20 cellular contexts compared by ENCODE assay signal in the genomic region with DNA sequence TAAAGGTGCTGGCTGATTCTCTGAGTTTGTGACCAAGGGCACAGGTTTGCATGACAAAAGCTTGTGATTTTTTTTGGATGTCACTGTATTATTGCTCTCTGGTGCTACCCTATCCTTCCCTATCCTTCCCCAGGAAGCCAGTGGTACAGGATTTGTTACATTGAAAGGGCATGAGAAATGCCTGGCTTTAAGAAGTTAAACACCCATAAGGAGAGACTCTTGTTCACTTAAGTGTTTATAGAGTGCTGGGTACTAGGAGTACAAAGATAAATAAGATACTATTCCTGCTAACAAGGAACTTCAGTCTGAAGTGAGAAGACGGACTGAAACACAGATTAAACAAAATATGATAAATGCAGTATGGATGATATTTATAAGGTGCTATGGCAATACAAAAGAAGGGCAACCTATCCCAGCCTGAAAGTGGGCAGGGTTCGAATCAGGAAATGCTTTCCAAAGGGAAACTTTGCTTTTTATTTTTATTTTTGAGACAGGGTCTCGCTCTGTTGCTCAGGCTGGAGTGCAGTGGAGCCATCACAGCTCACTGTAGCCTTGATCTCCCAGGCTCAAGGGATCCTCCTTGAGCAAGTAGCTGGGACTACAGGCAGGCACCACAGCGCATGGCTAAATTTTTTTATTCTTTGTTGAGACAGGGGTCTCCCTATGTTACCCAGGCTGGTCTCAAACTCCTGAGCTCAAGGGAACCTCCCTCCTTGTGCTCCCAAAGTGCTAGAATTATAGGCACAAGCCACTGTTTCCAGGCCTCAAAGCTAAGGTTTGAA. TPM values are rescaled to one million over a fixed set of nuclear protein-coding genes. Genes with fewer than 3 reads are reported as not detected.
DNase-seq lines count a peak whose midpoint lies in the region; ATAC-seq and TF ChIP-seq lines count a peak whose summit lies in the region.
"Had no signal": no experiment of that assay in that cellular context is flagged by ENCODE, and none has a peak within 500 bp of the region (broad histone marks: within the 10 kb centered on the region; RNA-seq: fewer than 3 reads in every experiment).

No MANE protein-coding gene starts in this region.

- TF ChIP-seq POLR2A in transverse colon (IDR thresholded peaks at IDR 0.05) (no peak), tibial nerve (IDR thresholded peaks at IDR 0.05) (no peak)

- H3K27ac ChIP-seq in H9 (ENCODE audit: insufficient read length, low read depth, low read length) (no peak overlapping the region), endodermal cell (ENCODE audit: low read depth, low read length) (no peak overlapping the region), lower lobe of right lung (no peak overlapping the region), transverse colon (no peak overlapping the region), tibial nerve (no peak overlapping the region)
- H3K27ac ChIP-seq: BLaER1 had no signal

- H3K27ac Mint-ChIP-seq in H9 (no peak overlapping the region), endodermal cell (no peak overlapping the region)
- H3K27ac Mint-ChIP-seq: CD14-positive monocyte; CD4-positive, alpha-beta memory T cell had no signal

- H4K5ac ChIP-seq in H9 (ENCODE audit: insufficient read length, low read depth, low read length), result no peak overlapping the region

- no peaks in the 10 kb centered on the region for H3K79me1 ChIP-seq in H9 (ENCODE audit: insufficient read depth, low read depth, low read length, poor library complexity, severe bottlenecking)

- H3K23ac ChIP-seq in H9 (ENCODE audit: insufficient read length, low read depth, low read length), result no peak overlapping the region

- H4K8ac ChIP-seq in H9 (replicated peaks; ENCODE audit: insufficient read length, low read depth, low read length), result no peak overlapping the region

- H2BK120ac ChIP-seq in H9 (ENCODE audit: low read depth, low read length, poor library complexity, severe bottlenecking), result no peak overlapping the region

- H3K9ac ChIP-seq in H9 (ENCODE audit: extremely low read depth, insufficient read length, low read length) (no peak overlapping the region), endodermal cell (ENCODE audit: extremely low read depth, low read length, poor library complexity, severe bottlenecking) (no peak overlapping the region)
- H3K9ac ChIP-seq: BLaER1 had no signal

- H3K4me1 ChIP-seq in H9 (ENCODE audit: insufficient read depth, low read length), result no peaks in the 10 kb centered on the region
- H3K4me1 ChIP-seq in endodermal cell (ENCODE audit: control insufficient read depth, insufficient read depth, low read length), result no peaks in the 10 kb centered on the region
- H3K4me1 ChIP-seq in lower lobe of right lung, result no peaks in the 10 kb centered on the region
- H3K4me1 ChIP-seq in transverse colon, result no peaks in the 10 kb centered on the region
- H3K4me1 ChIP-seq in tibial nerve, result no peaks in the 10 kb centered on the region

- H3K36me3 ChIP-seq in endodermal cell (ENCODE audit: control insufficient read depth, insufficient read depth, low read length) (no peaks in the 10 kb centered on the region), lower lobe of right lung (no peaks in the 10 kb centered on the region), transverse colon (no peaks in the 10 kb centered on the region), tibial nerve (no peaks in the 10 kb centered on the region)
- H3K36me3 ChIP-seq: BLaER1 had no signal

- no peaks in the 10 kb centered on the region for H3K9me3 ChIP-seq in H9 (ENCODE audit: control insufficient read depth, low read depth, low read length)
- H3K9me3 ChIP-seq in endodermal cell (ENCODE audit: control insufficient read depth, low read length), result no peaks in the 10 kb centered on the region
- no peaks in the 10 kb centered on the region for H3K9me3 ChIP-seq in lower lobe of right lung
- no peaks in the 10 kb centered on the region for H3K9me3 ChIP-seq in transverse colon
- no peaks in the 10 kb centered on the region for H3K9me3 ChIP-seq in tibial nerve
- H3K9me3 ChIP-seq: BLaER1 had no signal

- no peaks in the 10 kb centered on the region for H3K27me3 ChIP-seq in H9 (ENCODE audit: insufficient read depth, low read length)
- peaks cover 13% of the 10 kb centered on the region for H3K27me3 ChIP-seq in endodermal cell (ENCODE audit: control insufficient read depth, insufficient read depth, low read length, poor library complexity, severe bottlenecking)
- H3K27me3 ChIP-seq in lower lobe of right lung (ENCODE audit: low read depth), result no peaks in the 10 kb centered on the region
- peaks cover 3% of the 10 kb centered on the region for H3K27me3 ChIP-seq in transverse colon
- H3K27me3 ChIP-seq in tibial nerve, result no peaks in the 10 kb centered on the region
- H3K27me3 ChIP-seq: BLaER1 had no signal

- TF ChIP-seq CTCF in H9 (conservative IDR thresholded peaks at IDR 0.05), result peak; percentile 25; the same call in 2 of the 3 replicates
- TF ChIP-seq CTCF in endodermal cell (conservative IDR thresholded peaks at IDR 0.05), result peak; percentile 52
- no peak for TF ChIP-seq CTCF in lower lobe of right lung (IDR thresholded peaks at IDR 0.05)
- no peak for TF ChIP-seq CTCF in transverse colon (IDR thresholded peaks at IDR 0.05)
- no peak for TF ChIP-seq CTCF in tibial nerve (IDR thresholded peaks at IDR 0.05)

- no peak overlapping the region for H3K18ac ChIP-seq in H9 (ENCODE audit: insufficient read length, low read depth, low read length)

- TF ChIP-seq EP300 in transverse colon (IDR thresholded peaks at IDR 0.05; ENCODE audit: low read depth) (no peak), tibial nerve (IDR thresholded peaks at IDR 0.05) (no peak)

- H3K27me3 Mint-ChIP-seq in H9 (ENCODE audit: low read depth), result peaks cover 23% of the 10 kb centered on the region
- H3K27me3 Mint-ChIP-seq in endodermal cell (ENCODE audit: insufficient read depth), result peaks cover 19% of the 10 kb centered on the region

- in situ Hi-C loops in transverse colon (cut with MboI; ENCODE audit: low pct_ligation_motif_present in 1 of 4, low pct_unique_long_range_greater_than_20kb in 1 of 4, low sequenced_read_pairs in 3 of 4), result no loop called here

- H3K4me3 Mint-ChIP-seq in H9 (no peak overlapping the region), endodermal cell (no peak overlapping the region)
- H3K4me3 Mint-ChIP-seq: CD14-positive monocyte; CD4-positive, alpha-beta memory T cell had no signal

- H2BK5ac ChIP-seq in H9 (ENCODE audit: insufficient read length, low read length), result no peak overlapping the region

- no peak overlapping the region for H4K91ac ChIP-seq in H9 (ENCODE audit: insufficient read length, low read depth, low read length)

- H3K23me2 ChIP-seq in H9 (ENCODE audit: insufficient read length, low read depth, low read length, poor library complexity, severe bottlenecking), result no peaks in the 10 kb centered on the region

- ATAC-seq in lower lobe of right lung (peak; percentile 55 to 80), Right ventricle myocardium inferior (no peak)

- H3K79me2 ChIP-seq in H9 (ENCODE audit: insufficient read depth, low read length), result no peaks in the 10 kb centered on the region

- H2BK15ac ChIP-seq in H9 (ENCODE audit: low read depth, low read length), result no peak overlapping the region

- DNase-seq in H9 (no peak), endodermal cell (no peak), lower lobe of right lung (no peak), Right ventricle myocardium inferior (ENCODE audit: missing footprints) (no peak), NCI-H2196 treated with DMSO at 0.1 percent for 48 hours (lab: John Stamatoyannopoulos, UW; ENCODE audit: unreplicated experiment) (no peak), transverse colon (no peak), tibial nerve (ENCODE audit: low spot score in 2 of 2) (no peak)
- DNase-seq: 8988T; CD4-positive, alpha-beta memory T cell; DMS153; DMS79; GF-D8; HCEC 1CT had no signal

- H3K9me3 Mint-ChIP-seq in H9 (no peaks in the 10 kb centered on the region), endodermal cell (no peaks in the 10 kb centered on the region)
- H3K9me3 Mint-ChIP-seq: CD14-positive monocyte; CD4-positive, alpha-beta memory T cell had no signal

- H3K4ac ChIP-seq in H9 (ENCODE audit: low read depth, low read length), result no peak overlapping the region

- H3K4me3 ChIP-seq in endodermal cell (ENCODE audit: low read length) (no peak overlapping the region), lower lobe of right lung (no peak overlapping the region), transverse colon (no peak overlapping the region), tibial nerve (no peak overlapping the region)
- H3K4me3 ChIP-seq: BLaER1 had no signal

- H3T11ph ChIP-seq in H9 (ENCODE audit: low read length), result no peak overlapping the region

- no peaks in the 10 kb centered on the region; a peak in 1 of 4 replicates for H3K4me1 Mint-ChIP-seq in H9
- H3K4me1 Mint-ChIP-seq in endodermal cell, result no peaks in the 10 kb centered on the region
- H3K4me1 Mint-ChIP-seq: CD14-positive monocyte; CD4-positive, alpha-beta memory T cell had no signal

- no peak overlapping the region for H2BK20ac ChIP-seq in H9 (ENCODE audit: low read depth, low read length, poor library complexity, severe bottlenecking)

- H3K56ac ChIP-seq in H9 (ENCODE audit: insufficient read length, low read depth, low read length), result no peak overlapping the region

- no peak overlapping the region for H2AK5ac ChIP-seq in H9 (ENCODE audit: insufficient read length, low read length)

- H4K20me1 ChIP-seq in H9 (ENCODE audit: control insufficient read depth, insufficient read depth, insufficient read length), result no peaks in the 10 kb centered on the region
- H4K20me1 ChIP-seq: BLaER1 had no signal

- H3K4me2 ChIP-seq in H9 (ENCODE audit: insufficient read depth, insufficient read length, low read length), result no peak overlapping the region
- H3K4me2 ChIP-seq: BLaER1 had no signal

- no peak overlapping the region for H2AFZ ChIP-seq in H9 (ENCODE audit: low read length)

- no peak overlapping the region for H2BK12ac ChIP-seq in H9 (ENCODE audit: insufficient read length, low read depth, low read length)

- H3K36me3 Mint-ChIP-seq in H9 (ENCODE audit: insufficient read depth in 1 of 3, low read depth in 3 of 3), result no peaks in the 10 kb centered on the region
- H3K36me3 Mint-ChIP-seq in endodermal cell (ENCODE audit: low read depth), result no peaks in the 10 kb centered on the region
- H3K36me3 Mint-ChIP-seq: CD14-positive monocyte; CD4-positive, alpha-beta memory T cell had no signal

- intact Hi-C loops in lower lobe of right lung (cut with DNase I), result no loop called here
- intact Hi-C loops in Right ventricle myocardium inferior (cut with DNase I), result no loop called here
- intact Hi-C loops in transverse colon (cut with DNase I; ENCODE audit: low total_unique reads), result no loop called here

- WGBS in H9 (ENCODE audit: extremely low coverage, insufficient read length, low lambda C conversion rate), result no CpG with 5 or more reads among the region's 4 CpGs
- 82 to 85% methylated on average over 3 to 4 of the region's 4 CpGs for WGBS in endodermal cell (ENCODE audit: insufficient coverage in 1 of 2, insufficient read length in 1 of 2), 2 experiments
- 40 to 86% methylated on average over 1 to 4 of the region's 4 CpGs for WGBS in transverse colon (ENCODE audit: low coverage in 1 of 2), 2 donors
- 79 to 81% methylated on average over 4 of the region's 4 CpGs for WGBS in tibial nerve, 2 donors

- H3K14ac ChIP-seq in H9 (ENCODE audit: insufficient read depth, low read length), result no peak overlapping the region

RNA-seq across cellular contexts. Expression of a gene that starts 11.2 kb away (rescaled TPM):
- 16.5 and 17.3 TPM in 2 replicates for total RNA-seq in H9 (2021)
- 10 to 100 TPM; 12.6 to 13.2 TPM for total RNA-seq in endodermal cell
- polyA plus RNA-seq in endodermal cell (2013, experiment 1 of 2), result 9.9 TPM
- 10.1 TPM for polyA plus RNA-seq in endodermal cell (2013, experiment 2 of 2)
- total RNA-seq in lower lobe of right lung, result 6.9 TPM
- 6.0 TPM for total RNA-seq in Right ventricle myocardium inferior
- 1 to 10 TPM; 3.0 to 6.4 (median 3.4) TPM for total RNA-seq in transverse colon
- 10 to 100 TPM in 2 of 4 donors, 1 to 10 TPM in 2; 4.0 to 14.4 (median 9.8) TPM for total RNA-seq in tibial nerve

RNA-seq across cellular contexts. Expression of a gene that starts 17.1 kb away (rescaled TPM):
- not detected in 2 replicates for total RNA-seq in H9 (2021)
- not detected for total RNA-seq in endodermal cell
- not detected for polyA plus RNA-seq in endodermal cell (2013, experiment 1 of 2)
- not detected for polyA plus RNA-seq in endodermal cell (2013, experiment 2 of 2)
- total RNA-seq in lower lobe of right lung, result not detected
- not detected for total RNA-seq in Right ventricle myocardium inferior
- total RNA-seq in transverse colon, result not detected
- total RNA-seq in tibial nerve, result not detected
- total RNA-seq: A673; CD4-positive, alpha-beta memory T cell; Daoy; H4; HT-29 had no signal
- polyA plus RNA-seq: AG04450; CD14-positive monocyte; CD4-positive, alpha-beta memory T cell had no signal

RNA-seq across cellular contexts. Expression of a gene that starts 51.7 kb away (rescaled TPM):
- total RNA-seq in H9 (2021) (46.7 and 52.5 TPM in 2 replicates), endodermal cell (10 to 100 TPM; 44.3 to 45.1 TPM), lower lobe of right lung (24.3 TPM), Right ventricle myocardium inferior (13.1 TPM), transverse colon (10 to 100 TPM; 25.1 to 33.7 (median 29.8) TPM), tibial nerve (10 to 100 TPM; 27.0 to 48.0 (median 31.6) TPM)
- 36.8 TPM for polyA plus RNA-seq in endodermal cell (2013, experiment 1 of 2)
- 33.1 TPM for polyA plus RNA-seq in endodermal cell (2013, experiment 2 of 2)

RNA-seq across cellular contexts. Expression of a gene that starts 51.7 kb away (rescaled TPM):
- 23.5 and 24.6 TPM in 2 replicates for total RNA-seq in H9 (2021)
- total RNA-seq in endodermal cell, result 10 to 100 TPM; 19.3 to 20.0 TPM
- polyA plus RNA-seq in endodermal cell (2013, experiment 1 of 2), result 20.9 TPM
- 19.5 TPM for polyA plus RNA-seq in endodermal cell (2013, experiment 2 of 2)
- 21.6 TPM for total RNA-seq in lower lobe of right lung
- 12.5 TPM for total RNA-seq in Right ventricle myocardium inferior
- total RNA-seq in transverse colon, result 10 to 100 TPM; 12.7 to 25.1 (median 16.0) TPM
- total RNA-seq in tibial nerve, result 10 to 100 TPM; 11.8 to 17.5 (median 14.3) TPM

RNA-seq across cellular contexts. Expression of a gene that starts 52.5 kb away (rescaled TPM):
- not detected in 2 replicates for total RNA-seq in H9 (2021)
- not detected for total RNA-seq in endodermal cell
- polyA plus RNA-seq in endodermal cell (2013, experiment 1 of 2), result not detected
- polyA plus RNA-seq in endodermal cell (2013, experiment 2 of 2), result not detected
- total RNA-seq in lower lobe of right lung, result 0.32 TPM
- not detected for total RNA-seq in Right ventricle myocardium inferior
- 10 to 100 TPM in 1 of 4 donors, not detected in 3; 12.1 TPM for total RNA-seq in transverse colon
- not detected for total RNA-seq in tibial nerve
- total RNA-seq: A673; CD4-positive, alpha-beta memory T cell; Daoy; H4; HT-29 had no signal
- polyA plus RNA-seq: AG04450; CD14-positive monocyte; CD4-positive, alpha-beta memory T cell had no signal

Comparison
In these comparisons a context has a peak if more than half of its experiments do, and no peak if none do; other contexts are left out.
1. CTCF ChIP-seq: peak in H9 (single experiment) and endodermal cell (single experiment); none in lower lobe of right lung (single experiment), transverse colon (0 of 5) and tibial nerve (0 of 5).